In genomic region chr18:54129448-54130134, GRCh38 we compare ENCODE assay signal across 13 cellular contexts.
DNase-seq lines count a peak whose midpoint lies in the region; ATAC-seq and TF ChIP-seq lines count a peak whose summit lies in the region.
"Had no signal": no experiment of that assay in that cellular context is flagged by ENCODE, and none has a peak within 500 bp of the region (broad histone marks: within the 10 kb centered on the region; RNA-seq: fewer than 3 reads in every experiment).

No MANE protein-coding gene starts in this region.

- H3K4me3 Mint-ChIP-seq in activated CD8-positive, alpha-beta T cell treated with anti-CD3 and anti-CD28 coated beads for 36 hours, result no peak overlapping the region
- H3K4me3 Mint-ChIP-seq: activated T-helper 1 cell treated with anti-CD3 and anti-CD28 coated beads, Interleukin-12 subunit alpha, Interleukin-12 subunit beta, Interleukin-2, Interleukin-4 antibody, amounts not matched to agents 30 ng/mL and 10 ng/mL and 1 ng/mL, durations not matched to agents 14 hours and 24 hours and 36 hours had no signal

- H3K4me1 Mint-ChIP-seq in activated CD8-positive, alpha-beta T cell treated with anti-CD3 and anti-CD28 coated beads for 36 hours (ENCODE audit: low read depth), result peaks cover 5% of the 10 kb centered on the region

- no peaks in the 10 kb centered on the region for H3K27me3 Mint-ChIP-seq in activated CD8-positive, alpha-beta T cell treated with anti-CD3 and anti-CD28 coated beads for 36 hours

- ATAC-seq in GM19035 (IDR thresholded peaks at IDR 0.05; ENCODE audit: unreplicated experiment) (peak; percentile 86), HG02798 (IDR thresholded peaks at IDR 0.05; ENCODE audit: poor library complexity, unreplicated experiment) (peak; percentile 62)
- ATAC-seq in activated CD8-positive, alpha-beta T cell treated with anti-CD3 and anti-CD28 coated beads for 36 hours, result peak; percentile 64

- no peaks in the 10 kb centered on the region for H3K9me3 Mint-ChIP-seq in activated CD8-positive, alpha-beta T cell treated with anti-CD3 and anti-CD28 coated beads for 36 hours
- H3K9me3 Mint-ChIP-seq: activated T-helper 1 cell treated with anti-CD3 and anti-CD28 coated beads, Interleukin-12 subunit alpha, Interleukin-12 subunit beta, Interleukin-2, Interleukin-4 antibody, amounts not matched to agents 30 ng/mL and 10 ng/mL and 1 ng/mL, durations not matched to agents 14 hours and 24 hours and 36 hours had no signal

- CTCF ChIA-PET in activated CD8-positive, alpha-beta T cell treated with anti-CD3 and anti-CD28 coated beads for 36 hours (lab: Charles Lee), result interaction anchor here (1.0 to 4.9 kb wide), 3 partner anchors 11 to 93 kb away, joined by 3 to 44 read pairs (median 3); no protein-coding TSS in a partner anchor

- intact Hi-C loops in activated CD8-positive, alpha-beta T cell treated with anti-CD3 and anti-CD28 coated beads for 36 hours (cut with micrococcal nuclease), result no loop called here

- H3K27ac Mint-ChIP-seq in activated CD8-positive, alpha-beta T cell treated with anti-CD3 and anti-CD28 coated beads for 36 hours, result no peak overlapping the region
- H3K27ac Mint-ChIP-seq: activated T-helper 1 cell treated with anti-CD3 and anti-CD28 coated beads, Interleukin-12 subunit alpha, Interleukin-12 subunit beta, Interleukin-2, Interleukin-4 antibody, amounts not matched to agents 30 ng/mL and 10 ng/mL and 1 ng/mL, durations not matched to agents 14 hours and 24 hours and 36 hours had no signal

- no peak for TF ChIP-seq CTCF in GM12865 (IDR thresholded peaks at IDR 0.05; ENCODE audit: insufficient read depth, low read depth, low read length, missing control alignments)
- TF ChIP-seq CTCF in activated CD8-positive, alpha-beta T cell treated with anti-CD3 and anti-CD28 coated beads for 36 hours (IDR thresholded peaks at IDR 0.05), result no peak

- H3K4me3 ChIP-seq in GM12865 (ENCODE audit: low read depth, low read length), result no peak overlapping the region

- DNase-seq in GM12865 (ENCODE audit: low read depth) (peak; percentile 85), SW480 (ENCODE audit: low spot score) (no peak), GM19238 (ENCODE audit: insufficient read length, low spot score) (no peak)
- DNase-seq in activated CD8-positive, alpha-beta T cell treated with anti-CD3 and anti-CD28 coated beads for 36 hours, result no peak
- no peak for DNase-seq in stimulated activated CD4-positive, alpha-beta T cell treated with anti-CD3 and anti-CD28 coated beads, Interleukin-15, amount 100 ng/mL, for 24 hours
- DNase-seq: caudate nucleus, NCI-H187, OCI-M1, small intestine, T1000 had no signal

- POLR2A ChIA-PET in activated CD8-positive, alpha-beta T cell treated with anti-CD3 and anti-CD28 coated beads for 36 hours (lab: Charles Lee), result interaction anchor here (0.7 kb wide), 1 partner anchor 28 kb away, joined by 3 read pairs; no protein-coding TSS in a partner anchor

- H3K36me3 Mint-ChIP-seq in activated CD8-positive, alpha-beta T cell treated with anti-CD3 and anti-CD28 coated beads for 36 hours (ENCODE audit: low read depth), result no peaks in the 10 kb centered on the region
